11 cellular contexts compared by ENCODE assay signal in genomic region chr12:100794441-100795192, GRCh38. TPM values are rescaled to one million over a fixed set of nuclear protein-coding genes. Genes with fewer than 3 reads are reported as not detected.
DNase-seq lines count a peak whose midpoint lies in the region; ATAC-seq, FAIRE-seq and TF ChIP-seq lines count a peak whose summit lies in the region.
"Had no signal": no experiment of that assay in that cellular context is flagged by ENCODE, and none has a peak within 500 bp of the region (broad histone marks: within the 10 kb centered on the region; RNA-seq: fewer than 3 reads in every experiment).

Gene ANO4, plus strand, starts transcription at chr12:100794776. Its CDS starts 107,010 bp downstream, at chr12:100901786.

- H3K9me2 ChIP-seq in HCT116 (ENCODE audit: insufficient read depth) (no peaks in the 10 kb centered on the region), SK-N-SH (no peaks in the 10 kb centered on the region)

- RAD21 ChIA-PET in HCT116 (lab: Charles Lee; ENCODE audit: low non-redundant PET in 1 of 2, low total read pairs in 2 of 2, uncharacterized antibody in 2 of 2, unreplicated experiment in 2 of 2), result no interaction called here

- DNase-seq in HCT116 (ENCODE audit: low read depth, low spot score), result no peak
- peak; percentile 8 for DNase-seq in SK-N-SH
- peak in 43 of 51 donors; percentile 1 to 91 (median 43) for DNase-seq in hypothalamus (lab: John Stamatoyannopoulos, UW)
- peak; percentile 25 for DNase-seq in smooth muscle cell (lab: John Stamatoyannopoulos, UW; ENCODE audit: unreplicated experiment)
- DNase-seq in GM10248 (ENCODE audit: extremely low spot score), result no peak
- no peak for DNase-seq in D721Med (ENCODE audit: insufficient read length, low spot score)
- no peak for DNase-seq in stimulated activated CD4-positive, alpha-beta T cell treated with anti-CD3 and anti-CD28 coated beads, Interleukin-4, amount 100 ng/mL, for 1 hour
- DNase-seq: NCI-H1930; stimulated activated naive B cell treated with anti-CD40 and anti-IgM and Interleukin-4, amounts not matched to agents 10 μg/mL and 1 μg/mL and 100 μg/mL, for 72 hours had no signal

- H2AFZ ChIP-seq in HCT116 (ENCODE audit: low read depth, low read length, poor library complexity, severe bottlenecking) (no peak within 1 kb of the TSS), SK-N-SH (ENCODE audit: low read depth) (0 out of 2 replicates have a peak within 1 kb of the TSS, but pooled peaks have one; percentile 17), smooth muscle cell (ENCODE audit: low read depth) (peak within 1 kb of the TSS; percentile 62)

- no peak for ATAC-seq in HCT116
- no peak for ATAC-seq in GM18505 (IDR thresholded peaks at IDR 0.05; ENCODE audit: unreplicated experiment)
- ATAC-seq: stimulated activated naive B cell treated with anti-CD40 and anti-IgM and Interleukin-4, amounts not matched to agents 10 μg/mL and 1 μg/mL and 100 μg/mL, for 72 hours had no signal

- peaks cover 5% of the 10 kb centered on the region; the same call in 1 of the 2 replicates for H3K27me3 ChIP-seq in HCT116 (ENCODE audit: insufficient read depth, low read length)
- H3K27me3 ChIP-seq in SK-N-SH (ENCODE audit: insufficient read depth), result no peaks in the 10 kb centered on the region
- H3K27me3 ChIP-seq in smooth muscle cell (ENCODE audit: low read depth), result no peaks in the 10 kb centered on the region

- peak within 1 kb of the TSS; percentile 31; the same call in 1 of the 2 replicates for H3K4me2 ChIP-seq in HCT116 (ENCODE audit: low read length)
- peak within 1 kb of the TSS; percentile 32 for H3K4me2 ChIP-seq in SK-N-SH
- peak within 1 kb of the TSS; percentile 88 for H3K4me2 ChIP-seq in smooth muscle cell

- no peak within 1 kb of the TSS for H3K4me3 ChIP-seq in HCT116 (replicated peaks in 1 of 2; ENCODE audit: low read depth in 1 of 2, low read length in 2 of 2)
- peak within 1 kb of the TSS; percentile 26 to 30; a peak in 3 of 4 replicates for H3K4me3 ChIP-seq in SK-N-SH (ENCODE audit: low read depth in 2 of 2, low read length in 1 of 2)
- peak within 1 kb of the TSS; percentile 47 for H3K4me3 ChIP-seq in smooth muscle cell

- H3K9me3 ChIP-seq in HCT116 (ENCODE audit: control insufficient read depth in 1 of 2, insufficient read depth in 1 of 2, low read depth in 1 of 2, low read length in 2 of 2), result no peaks in the 10 kb centered on the region
- no peaks in the 10 kb centered on the region for H3K9me3 ChIP-seq in SK-N-SH
- no peaks in the 10 kb centered on the region for H3K9me3 ChIP-seq in smooth muscle cell (replicated peaks; ENCODE audit: low read depth)

- TF ChIP-seq EP300 in SK-N-SH (IDR thresholded peaks at IDR 0.05; ENCODE audit: borderline replicate concordance in 1 of 2, low read depth in 1 of 2, low read length in 1 of 2), result no peak

- H3K4me1 ChIP-seq in HCT116 (ENCODE audit: control insufficient read depth in 1 of 2, insufficient read depth in 2 of 2, low read length in 2 of 2) (peaks cover 8 to 18% of the 10 kb centered on the region in 2 experiments; a peak in 3 of 4 replicates), SK-N-SH (ENCODE audit: control insufficient read depth in 1 of 2, insufficient read depth in 2 of 2, low read depth in 1 of 2, low read length in 1 of 2) (peaks cover 0 to 7% of the 10 kb centered on the region in 2 experiments; a peak in 2 of 4 replicates), smooth muscle cell (ENCODE audit: low read depth) (peaks cover 35% of the 10 kb centered on the region)

- FAIRE-seq in D721Med (lab: Jason Lieb, UNC), result no peak
- FAIRE-seq: colon had no signal

- no peak for TF ChIP-seq RAD21 in HCT116 (IDR thresholded peaks at IDR 0.05; ENCODE audit: low read depth)
- no peak for TF ChIP-seq RAD21 in SK-N-SH (IDR thresholded peaks at IDR 0.05; ENCODE audit: low read length)

- peaks cover 7% of the 10 kb centered on the region for H3F3A ChIP-seq in SK-N-SH (replicated peaks; ENCODE audit: insufficient read depth)
- H3F3A ChIP-seq in smooth muscle cell (ENCODE audit: low read depth), result peaks cover 47% of the 10 kb centered on the region

- H3K79me2 ChIP-seq in HCT116 (ENCODE audit: insufficient read depth, low read length) (no peaks in the 10 kb centered on the region), SK-N-SH (ENCODE audit: insufficient read depth) (no peaks in the 10 kb centered on the region), smooth muscle cell (ENCODE audit: low read depth) (peaks cover 14% of the 10 kb centered on the region)

- H3K9ac ChIP-seq in HCT116 (ENCODE audit: low read length), result no peak within 1 kb of the TSS
- no peak within 1 kb of the TSS for H3K9ac ChIP-seq in SK-N-SH
- peak within 1 kb of the TSS; percentile 80 for H3K9ac ChIP-seq in smooth muscle cell (ENCODE audit: low read depth)

- TF ChIP-seq POLR2A in HCT116 (IDR thresholded peaks at IDR 0.05; ENCODE audit: borderline replicate concordance, extremely low read depth, insufficient read depth, insufficient read length) (no peak), GM18505 (IDR thresholded peaks at IDR 0.05; ENCODE audit: borderline replicate concordance, extremely low read depth, insufficient read depth, insufficient read length) (no peak)

- H3K27ac ChIP-seq in HCT116 (ENCODE audit: low read depth, low read length) (no peak within 1 kb of the TSS), SK-N-SH (ENCODE audit: low read depth in 2 of 2, low read length in 1 of 2) (peak within 1 kb of the TSS in 1 of 2 experiments; percentile 3; a peak in 1 of 4 replicates), smooth muscle cell (ENCODE audit: low read depth) (peak within 1 kb of the TSS; percentile 94)

- intact Hi-C loops in HCT116 (cut with micrococcal nuclease), result no loop called here

- no TSS peak for BruUV-seq in HCT116 (replicated peaks; lab: Mats Ljungman, UMichigan)

- H3K36me3 ChIP-seq in HCT116 (ENCODE audit: control insufficient read depth in 1 of 2, insufficient read depth in 2 of 2, low read length in 2 of 2) (no peaks in the 10 kb centered on the region), SK-N-SH (replicated peaks in 1 of 2; ENCODE audit: control insufficient read depth in 1 of 2, insufficient read depth in 2 of 2, low read length in 1 of 2) (no peaks in the 10 kb centered on the region), smooth muscle cell (ENCODE audit: low read depth) (no peaks in the 10 kb centered on the region)

- no peak for TF ChIP-seq CTCF in HCT116 (IDR thresholded peaks at IDR 0.05 in 2 of 3, conservative IDR thresholded peaks at IDR 0.05 in 1 of 3; ENCODE audit: borderline replicate concordance in 1 of 3, insufficient read depth in 1 of 3, low read depth in 2 of 3, low read length in 2 of 3)
- TF ChIP-seq CTCF in SK-N-SH (IDR thresholded peaks at IDR 0.05), result no peak
- TF ChIP-seq CTCF in smooth muscle cell (IDR thresholded peaks at IDR 0.05; ENCODE audit: borderline replicate concordance, insufficient read depth, poor library complexity, severe bottlenecking), result no peak
- no peak for TF ChIP-seq CTCF in GM10248 (IDR thresholded peaks at IDR 0.05; ENCODE audit: control extremely low read depth, extremely low read depth, low read depth, missing control alignments)
- no peak for TF ChIP-seq CTCF in D721Med (IDR thresholded peaks at IDR 0.05; ENCODE audit: insufficient read depth, missing control alignments)

- POLR2A ChIA-PET in HCT116 (lab: Charles Lee), result no interaction called here
- POLR2A ChIA-PET in SK-N-SH (lab: Yijun Ruan, JAX), result no interaction called here
- POLR2A ChIA-PET in GM10248 (lab: Yijun Ruan, JAX), result no interaction called here

- CTCF ChIA-PET in HCT116 (lab: Charles Lee), result no interaction called here
- CTCF ChIA-PET in SK-N-SH (lab: Yijun Ruan, JAX), result no interaction called here
- CTCF ChIA-PET in GM10248 (lab: Yijun Ruan, JAX), result interaction anchor here (0.9 kb wide), 1 partner anchor 9 kb away, joined by 3 read pairs; no protein-coding TSS in a partner anchor

- H4K20me1 ChIP-seq in HCT116 (ENCODE audit: insufficient read depth) (no peaks in the 10 kb centered on the region), SK-N-SH (ENCODE audit: insufficient read depth) (no peaks in the 10 kb centered on the region), smooth muscle cell (ENCODE audit: low read depth) (no peaks in the 10 kb centered on the region)

- 17% methylated on average over 18 of the region's 18 CpGs for WGBS in SK-N-SH (ENCODE audit: low lambda C conversion rate)
- WGBS in smooth muscle cell (ENCODE audit: low lambda C conversion rate), result 1% methylated on average over 18 of the region's 18 CpGs

TF ChIP-seq in HCT116, 20 proteins besides CTCF, POLR2A, EP300 and RAD21 (continues in another document):
- no peak for TF ChIP-seq ZNF274 (IDR thresholded peaks at IDR 0.05; ENCODE audit: low read depth, low read length)

TF ChIP-seq in SK-N-SH, 30 proteins besides CTCF, POLR2A, EP300 and RAD21 (continues in another document):
- no peak for TF ChIP-seq GABPA (IDR thresholded peaks at IDR 0.05; ENCODE audit: low read depth)
- no peak for TF ChIP-seq FOSL2 (IDR thresholded peaks at IDR 0.05; ENCODE audit: borderline replicate concordance, low read depth)
- no peak for TF ChIP-seq YY1 (IDR thresholded peaks at IDR 0.05; ENCODE audit: low read depth)
- TF ChIP-seq GATA2 (CRISPR knock-in tag; IDR thresholded peaks at IDR 0.05), result no peak
- TF ChIP-seq FOXJ3 (CRISPR knock-in tag; IDR thresholded peaks at IDR 0.05), result no peak
- TF ChIP-seq MEF2A (IDR thresholded peaks at IDR 0.05; ENCODE audit: borderline replicate concordance, low read depth), result no peak
- TF ChIP-seq IRF3 (IDR thresholded peaks at IDR 0.05; ENCODE audit: low read depth, low read length), result no peak
- TF ChIP-seq FOXM1 (IDR thresholded peaks at IDR 0.05; ENCODE audit: low read depth), result no peak
- no peak for TF ChIP-seq RFX5 (IDR thresholded peaks at IDR 0.05; ENCODE audit: low read length)
- no peak for TF ChIP-seq NRF1 (IDR thresholded peaks at IDR 0.05; ENCODE audit: low read depth, low read length)

RNA-seq across cellular contexts. Expression of gene ANO4, which starts in this region (rescaled TPM):
- total RNA-seq in HCT116 (2021; ENCODE audit: unreplicated experiment) (1.7 TPM), smooth muscle cell (49.0 and 51.7 TPM in 2 replicates)
- 0.36 and 0.61 TPM in 2 replicates for polyA plus RNA-seq in HCT116 (2012)
- polyA plus RNA-seq in SK-N-SH (2012; rRNA removed) (9.4 and 14.1 TPM in 2 replicates), smooth muscle cell (25.6 and 27.3 TPM in 2 replicates)
- polyA plus RNA-seq in SK-N-SH (2012; cell fraction: cytosol; rRNA removed), result 12.0 and 12.1 TPM in 2 replicates
- 9.1 and 18.5 TPM in 2 replicates for polyA plus RNA-seq in SK-N-SH (2012; cell fraction: nucleus; rRNA removed)

Comparison
In these comparisons a context has a peak if more than half of its experiments do, and no peak if none do; other contexts are left out.
1. RNA of gene ANO4 (total RNA-seq): 49.0 to 51.7 TPM in smooth muscle cell; 1.7 TPM in HCT116 (single experiment); every median in the first group is over 10 times any median in the second.
2. DNase-seq: peak in SK-N-SH (single experiment), hypothalamus (43 of 51) and smooth muscle cell (single experiment); none in HCT116 (single experiment), GM10248 (single experiment), D721Med (single experiment) and stimulated activated CD4-positive, alpha-beta T cell treated with anti-CD3 and anti-CD28 coated beads, Interleukin-4, amount 100 ng/mL, for 1 hour (single experiment).
3. H3K4me2 ChIP-seq: peak in every context shown above with its lines; median percentile 88 in smooth muscle cell; 32 in SK-N-SH; 31 in HCT116.
4. H3K4me3 ChIP-seq: peak in SK-N-SH (2 of 2) and smooth muscle cell (single experiment); none in HCT116 (0 of 2).